Comparison of ENCODE assay signal across 8 cellular contexts in genomic region chr19:11496391-11497163, GRCh38. TPM values are rescaled to one million over a fixed set of nuclear protein-coding genes. Genes with fewer than 3 reads are reported as not detected.
DNase-seq lines count a peak whose midpoint lies in the region; ATAC-seq, FAIRE-seq and TF ChIP-seq lines count a peak whose summit lies in the region.

No MANE protein-coding gene starts in this region.

- TF ChIP-seq EP300 in K562 (IDR thresholded peaks at IDR 0.05; ENCODE audit: low read length): no peak; the same call in 1 of the 2 replicates

- ATAC-seq in K562 (peak; percentile 99), HG02885 (IDR thresholded peaks at IDR 0.05; ENCODE audit: poor library complexity, unreplicated experiment) (no peak), HG03571 (IDR thresholded peaks at IDR 0.05; ENCODE audit: unreplicated experiment) (no peak)

- H3K9me1 ChIP-seq in K562 (ENCODE audit: control insufficient read depth, insufficient read depth, low read length): no peaks in the 10 kb centered on the region
- H3K9me1 ChIP-seq in keratinocyte (ENCODE audit: control insufficient read depth, extremely low read depth, insufficient read depth, low read length): no peaks in the 10 kb centered on the region

- H3K4me3 ChIP-seq in MG63 (no peak overlapping the region), K562 (no peak overlapping the region), keratinocyte (ENCODE audit: control insufficient read depth in 2 of 3, extremely low read depth in 1 of 3, insufficient read depth in 2 of 3, low read depth in 1 of 3, low read length in 3 of 3) (no peak overlapping the region)

- H3K79me2 ChIP-seq in K562 (ENCODE audit: control insufficient read depth, insufficient read depth, low read length) (no peaks in the 10 kb centered on the region), keratinocyte (ENCODE audit: control insufficient read depth, insufficient read depth, low read length) (no peaks in the 10 kb centered on the region)

- dilution Hi-C loops in keratinocyte (cut with MboI; ENCODE audit: extremely low pct_ligation_motif_present, low sequenced_read_pairs): no loop called here

- FAIRE-seq in K562 (lab: Jason Lieb, UNC) (peak; percentile 89), keratinocyte (lab: Jason Lieb, UNC) (no peak)

- TF ChIP-seq CTCF in K562 (IDR thresholded peaks at IDR 0.05 in 2 of 3, conservative IDR thresholded peaks at IDR 0.05 in 1 of 3; ENCODE audit: insufficient read depth in 2 of 3, low read depth in 1 of 3, low read length in 3 of 3): peak; percentile 91 to 94 (median 92)
- peak; percentile 71 to 82 (median 76) for TF ChIP-seq CTCF in keratinocyte (optimal IDR thresholded peaks at IDR 0.05 in 1 of 3, IDR thresholded peaks at IDR 0.05 in 1 of 3, conservative IDR thresholded peaks at IDR 0.05 in 1 of 3; ENCODE audit: extremely low read depth in 1 of 3, insufficient read depth in 2 of 3, low read length in 3 of 3)

- H2AFZ ChIP-seq in K562 (ENCODE audit: low read depth, low read length) (no peak overlapping the region), keratinocyte (ENCODE audit: control insufficient read depth, low read length) (no peak overlapping the region)

- no peak for TF ChIP-seq POLR2A in K562 (conservative IDR thresholded peaks at IDR 0.05)

- in situ Hi-C loops in K562 (cut with MboI): loop anchor here (5.0 kb wide), 1 partner anchor 91 kb away; no protein-coding TSS in a partner anchor

- H3K9me3 ChIP-seq in MG63 (no peaks in the 10 kb centered on the region), K562 (replicated peaks; ENCODE audit: control insufficient read depth, insufficient read depth, low read depth, low read length) (no peaks in the 10 kb centered on the region), keratinocyte (ENCODE audit: control insufficient read depth, low read depth, low read length) (no peaks in the 10 kb centered on the region)

- peak; percentile 72 to 88 for TF ChIP-seq RAD21 in K562 (CRISPR knock-in tag; conservative IDR thresholded peaks at IDR 0.05 in 1 of 2, IDR thresholded peaks at IDR 0.05 in 1 of 2)

- no TSS peak for BruUV-seq in K562 (replicated peaks; lab: Mats Ljungman, UMichigan)

- H3K27me3 ChIP-seq in MG63 (no peaks in the 10 kb centered on the region), K562 (ENCODE audit: control insufficient read depth in 2 of 2, insufficient read depth in 2 of 2, low read length in 2 of 2) (no peaks in the 10 kb centered on the region), keratinocyte (ENCODE audit: control insufficient read depth, extremely low read depth, insufficient read depth, low read length) (no peaks in the 10 kb centered on the region)

- POLR2A ChIA-PET in K562 (lab: Yijun Ruan, JAX): interaction anchor here (0.6 to 1.1 kb wide), 3 partner anchors 150 to 896 kb away, joined by 3 to 4 read pairs (median 3); partner anchors contain the start of genes CCDC159 and TMEM205

- H3K4me1 ChIP-seq in K562 (replicated peaks in 1 of 2; ENCODE audit: control insufficient read depth in 2 of 2, insufficient read depth in 2 of 2, low read length in 2 of 2): peaks cover 15 to 42% of the 10 kb centered on the region in 2 experiments
- H3K4me1 ChIP-seq in keratinocyte (ENCODE audit: control insufficient read depth, extremely low read depth, insufficient read depth, low read length): peaks cover 5% of the 10 kb centered on the region

- intact Hi-C loops in K562 (cut with micrococcal nuclease): loop anchor here (1.0 to 5.0 kb wide), 3 partner anchors 41 to 91 kb away; partner anchors contain the start of gene CNN1

- peak overlapping the region in 1 of 2 experiments; percentile 63; a peak in 2 of 4 replicates for H3K9ac ChIP-seq in K562 (ENCODE audit: insufficient read depth in 1 of 2, low read depth in 2 of 2, low read length in 2 of 2)
- no peak overlapping the region for H3K9ac ChIP-seq in keratinocyte (ENCODE audit: control insufficient read depth, extremely low read depth, insufficient read depth, low read length)

- CTCF ChIA-PET in K562 (lab: Yijun Ruan, JAX; ENCODE audit: low intra/inter-chr PET ratio): interaction anchor here (0.5 to 1.6 kb wide), 4 partner anchors 14 to 91 kb away, joined by 3 to 7 read pairs (median 4); partner anchors contain the start of gene ELOF1

- H4K20me1 ChIP-seq in K562 (replicated peaks; ENCODE audit: control insufficient read depth, insufficient read depth, low read length): peaks cover 4% of the 10 kb centered on the region; the same call in 1 of the 2 replicates
- no peaks in the 10 kb centered on the region for H4K20me1 ChIP-seq in keratinocyte (ENCODE audit: control insufficient read depth, extremely low read depth, insufficient read depth, low read length)

- H3K27ac ChIP-seq in K562 (ENCODE audit: extremely low read depth, low read depth, low read length) (peak overlapping the region; percentile 39; the same call in 2 of the 3 replicates), keratinocyte (ENCODE audit: control insufficient read depth, insufficient read depth, low read length) (no peak overlapping the region)

- DNase-seq in Daoy (ENCODE audit: low read depth) (peak; percentile 93), MG63 (peak; percentile 92), UCSD-AML1 (lab: John Stamatoyannopoulos, UW; ENCODE audit: unreplicated experiment) (peak; percentile 65), K562 (ENCODE audit: extremely low read depth in 1 of 4, low spot score in 3 of 4) (peak; percentile 84 to 93 (median 88)), keratinocyte (ENCODE audit: low read depth, low spot score) (peak; percentile 44)
- DNase-seq in stimulated activated CD4-positive, alpha-beta T cell treated with anti-CD3 and anti-CD28 coated beads, Interleukin-2, amount 100 ng/mL, for 4 hours (ENCODE audit: low read depth): peak; percentile 48

- WGBS in K562 (ENCODE audit: insufficient coverage, low coverage, missing lambda C conversion rate): 29% methylated on average over 16 of the region's 17 CpGs

- H3K4me2 ChIP-seq in K562 (ENCODE audit: insufficient read depth, low read length) (peak overlapping the region; percentile 7; the same call in 1 of the 2 replicates), keratinocyte (ENCODE audit: control insufficient read depth, extremely low read depth, insufficient read depth, low read depth, low read length) (no peak overlapping the region)

- H3K36me3 ChIP-seq in MG63 (peaks cover 22% of the 10 kb centered on the region), K562 (ENCODE audit: control insufficient read depth, insufficient read depth, low read length) (peaks cover 11% of the 10 kb centered on the region; the same call in 2 of the 3 replicates), keratinocyte (ENCODE audit: control insufficient read depth in 2 of 2, extremely low read depth in 1 of 2, insufficient read depth in 2 of 2, low read length in 2 of 2) (peaks cover 2 to 5% of the 10 kb centered on the region in 2 experiments)

RNA-seq across cellular contexts. Expression of gene ZNF653, which starts 9.1 kb away (rescaled TPM):
- total RNA-seq in Daoy (2014; rRNA removed; shearing (Covaris generic)): 6.3 and 10.3 TPM in 2 replicates
- 7.4 and 12.8 TPM in 2 replicates for total RNA-seq in MG63 (2014; rRNA removed; shearing (Covaris generic); ENCODE audit: low replicate concordance)
- 12.5 and 24.0 TPM in 2 replicates for total RNA-seq in K562 (2011; cell fraction: chromatin; rRNA removed; ENCODE audit: low replicate concordance)
- 22.4 and 24.2 TPM in 2 replicates for total RNA-seq in K562 (2011; cell fraction: nucleolus; rRNA removed)
- 15.0 and 19.7 TPM in 2 replicates for total RNA-seq in K562 (2011; cell fraction: nucleoplasm; rRNA removed)
- 3.9 and 7.1 TPM in 2 replicates for total RNA-seq in K562 (2014; rRNA removed)
- 1.4 and 1.6 TPM in 2 replicates for total RNA-seq in K562 (2014; rRNA removed; fragmentation: Illumina TruSeq; extraction: Trizol)
- 2.9 and 3.8 TPM in 2 replicates for total RNA-seq in K562 (2015; rRNA removed; fragmentation: Illumina TruSeq; extraction: Trizol)
- total RNA-seq in K562 (2021): 5.6 and 8.0 TPM in 2 replicates
- polyA plus RNA-seq in K562 (2011; rRNA removed): 7.0 and 7.8 TPM in 2 replicates
- 7.3 and 15.5 TPM in 2 replicates for polyA plus RNA-seq in K562 (2011; cell fraction: cytosol; rRNA removed)
- 18.3 and 23.6 TPM in 2 replicates for polyA plus RNA-seq in K562 (2011; cell fraction: nucleus; rRNA removed)
- polyA plus RNA-seq in K562 (2012): 5.4 and 6.6 TPM in 2 replicates
- polyA plus RNA-seq in K562 (2014; fragmentation: Illumina TruSeq; extraction: Trizol): 4.2 and 5.6 TPM in 2 replicates
- polyA plus RNA-seq in K562 (2014; fragmentation: Nextera tagmentation; extraction: Ambion mirVana): not detected
- polyA plus RNA-seq in K562 (2014; rRNA removed): 5.3 and 7.3 TPM in 2 replicates
- 2.4 and 4.9 TPM in 2 replicates for polyA minus RNA-seq in K562 (2011; rRNA and poly(A)+ RNA removed)
- 3.6 and 4.3 TPM in 2 replicates for polyA minus RNA-seq in K562 (2011; cell fraction: cytosol; rRNA and poly(A)+ RNA removed)
- polyA minus RNA-seq in K562 (2011; cell fraction: nucleus; rRNA and poly(A)+ RNA removed): 4.3 and 5.6 TPM in 2 replicates
- polyA plus RNA-seq in keratinocyte: 3.7 to 5.8 TPM (median 3.8 TPM) in 3 replicates
- 2.4 TPM for polyA plus RNA-seq in keratinocyte (2011; ENCODE audit: low read depth)
- 2.6 and 3.6 TPM in 2 replicates for polyA plus RNA-seq in keratinocyte (2011; cell fraction: cytosol; rRNA removed)
- 7.2 and 13.2 TPM in 2 replicates for polyA plus RNA-seq in keratinocyte (2011; cell fraction: nucleus; rRNA removed)
- polyA plus RNA-seq in keratinocyte (2012; ENCODE audit: low replicate concordance): 3.7 and 4.8 TPM in 2 replicates
- polyA minus RNA-seq in keratinocyte: 1.4 to 3.6 TPM (median 3.1 TPM) in 3 replicates
- polyA minus RNA-seq in keratinocyte (2011; cell fraction: cytosol; rRNA and poly(A)+ RNA removed): not detected
- 0.78 and 2.6 TPM in 2 replicates for polyA minus RNA-seq in keratinocyte (2011; cell fraction: nucleus; rRNA and poly(A)+ RNA removed)

RNA-seq across cellular contexts. Expression of gene ELAVL3, which starts 15.7 kb away (rescaled TPM):
- not detected in 2 replicates for total RNA-seq in Daoy (2014; rRNA removed; shearing (Covaris generic))
- not detected in 2 replicates for total RNA-seq in MG63 (2014; rRNA removed; shearing (Covaris generic); ENCODE audit: low replicate concordance)
- total RNA-seq in K562 (2011; cell fraction: chromatin; rRNA removed; ENCODE audit: low replicate concordance): not detected in 2 replicates
- total RNA-seq in K562 (2011; cell fraction: nucleolus; rRNA removed): not detected in 2 replicates
- total RNA-seq in K562 (2011; cell fraction: nucleoplasm; rRNA removed): not detected in 2 replicates
- total RNA-seq in K562 (2014; rRNA removed) (0.16 TPM in 1 of 2 replicates, not detected in the other), K562 (2014; rRNA removed; fragmentation: Illumina TruSeq; extraction: Trizol) (not detected in 2 replicates), K562 (2015; rRNA removed; fragmentation: Illumina TruSeq; extraction: Trizol) (not detected in 2 replicates), K562 (2021) (not detected in 2 replicates)
- polyA plus RNA-seq in K562 (2011; rRNA removed) (not detected in 2 replicates), K562 (2014; fragmentation: Illumina TruSeq; extraction: Trizol) (not detected in 2 replicates), K562 (2014; fragmentation: Nextera tagmentation; extraction: Ambion mirVana) (not detected), K562 (2014; rRNA removed) (not detected in 2 replicates), keratinocyte (not detected in 3 replicates)
- polyA plus RNA-seq in K562 (2011; cell fraction: cytosol; rRNA removed): not detected in 2 replicates
- not detected in 2 replicates for polyA plus RNA-seq in K562 (2011; cell fraction: nucleus; rRNA removed)
- polyA plus RNA-seq in K562 (2012): 0.01 TPM in 1 of 2 replicates, not detected in the other
- not detected in 2 replicates for polyA minus RNA-seq in K562 (2011; rRNA and poly(A)+ RNA removed)
- polyA minus RNA-seq in K562 (2011; cell fraction: cytosol; rRNA and poly(A)+ RNA removed): not detected in 2 replicates
- not detected in 2 replicates for polyA minus RNA-seq in K562 (2011; cell fraction: nucleus; rRNA and poly(A)+ RNA removed)
- not detected for polyA plus RNA-seq in keratinocyte (2011; ENCODE audit: low read depth)
- not detected in 2 replicates for polyA plus RNA-seq in keratinocyte (2011; cell fraction: cytosol; rRNA removed)
- 0.04 TPM in 1 of 2 replicates, not detected in the other for polyA plus RNA-seq in keratinocyte (2011; cell fraction: nucleus; rRNA removed)
- not detected in 2 replicates for polyA plus RNA-seq in keratinocyte (2012; ENCODE audit: low replicate concordance)
- not detected in 3 replicates for polyA minus RNA-seq in keratinocyte
- polyA minus RNA-seq in keratinocyte (2011; cell fraction: cytosol; rRNA and poly(A)+ RNA removed): not detected
- polyA minus RNA-seq in keratinocyte (2011; cell fraction: nucleus; rRNA and poly(A)+ RNA removed): not detected in 2 replicates

RNA-seq across cellular contexts. Expression of gene ECSIT, which starts 32.4 kb away (rescaled TPM):
- total RNA-seq in Daoy (2014; rRNA removed; shearing (Covaris generic)): 66.3 and 96.0 TPM in 2 replicates
- total RNA-seq in MG63 (2014; rRNA removed; shearing (Covaris generic); ENCODE audit: low replicate concordance): 139 and 196 TPM in 2 replicates
- 34.5 and 88.3 TPM in 2 replicates for total RNA-seq in K562 (2011; cell fraction: chromatin; rRNA removed; ENCODE audit: low replicate concordance)
- total RNA-seq in K562 (2011; cell fraction: nucleolus; rRNA removed): 49.9 and 54.2 TPM in 2 replicates
- 31.5 and 36.0 TPM in 2 replicates for total RNA-seq in K562 (2011; cell fraction: nucleoplasm; rRNA removed)
- total RNA-seq in K562 (2014; rRNA removed) (82.5 and 91.8 TPM in 2 replicates), K562 (2014; rRNA removed; fragmentation: Illumina TruSeq; extraction: Trizol) (14.3 and 20.4 TPM in 2 replicates), K562 (2015; rRNA removed; fragmentation: Illumina TruSeq; extraction: Trizol) (36.5 and 40.4 TPM in 2 replicates), K562 (2021) (71.2 and 73.3 TPM in 2 replicates)
- polyA plus RNA-seq in K562 (2011; rRNA removed) (43.9 and 66.4 TPM in 2 replicates), K562 (2014; fragmentation: Illumina TruSeq; extraction: Trizol) (44.0 and 49.0 TPM in 2 replicates), K562 (2014; fragmentation: Nextera tagmentation; extraction: Ambion mirVana) (1 to 10 TPM; 1.1 to 4.2 TPM), K562 (2014; rRNA removed) (55.7 and 60.9 TPM in 2 replicates), keratinocyte (16.0 to 18.8 TPM (median 18.3 TPM) in 3 replicates)
- polyA plus RNA-seq in K562 (2011; cell fraction: cytosol; rRNA removed): 81.6 and 108 TPM in 2 replicates
- 68.9 and 81.7 TPM in 2 replicates for polyA plus RNA-seq in K562 (2011; cell fraction: nucleus; rRNA removed)
- polyA plus RNA-seq in K562 (2012): 51.8 and 53.6 TPM in 2 replicates
- 48.5 and 63.1 TPM in 2 replicates for polyA minus RNA-seq in K562 (2011; rRNA and poly(A)+ RNA removed)
- polyA minus RNA-seq in K562 (2011; cell fraction: cytosol; rRNA and poly(A)+ RNA removed): 44.3 and 60.1 TPM in 2 replicates
- polyA minus RNA-seq in K562 (2011; cell fraction: nucleus; rRNA and poly(A)+ RNA removed): 12.0 and 18.3 TPM in 2 replicates
- 19.1 TPM for polyA plus RNA-seq in keratinocyte (2011; ENCODE audit: low read depth)
- 14.2 and 18.8 TPM in 2 replicates for polyA plus RNA-seq in keratinocyte (2011; cell fraction: cytosol; rRNA removed)
- polyA plus RNA-seq in keratinocyte (2011; cell fraction: nucleus; rRNA removed): 12.8 and 18.6 TPM in 2 replicates
- 16.7 and 20.2 TPM in 2 replicates for polyA plus RNA-seq in keratinocyte (2012; ENCODE audit: low replicate concordance)
- 20.1 to 35.4 TPM (median 26.3 TPM) in 3 replicates for polyA minus RNA-seq in keratinocyte
- 40.9 TPM for polyA minus RNA-seq in keratinocyte (2011; cell fraction: cytosol; rRNA and poly(A)+ RNA removed)
- polyA minus RNA-seq in keratinocyte (2011; cell fraction: nucleus; rRNA and poly(A)+ RNA removed): 3.8 and 6.9 TPM in 2 replicates

RNA-seq across cellular contexts. Expression of gene CNN1, which starts 42.1 kb away (rescaled TPM):
- 7.2 and 9.3 TPM in 2 replicates for total RNA-seq in Daoy (2014; rRNA removed; shearing (Covaris generic))
- 0.46 TPM in 1 of 2 replicates, not detected in the other for total RNA-seq in MG63 (2014; rRNA removed; shearing (Covaris generic); ENCODE audit: low replicate concordance)
- total RNA-seq in K562 (2011; cell fraction: chromatin; rRNA removed; ENCODE audit: low replicate concordance): 1.7 and 4.4 TPM in 2 replicates
- 1.6 and 3.8 TPM in 2 replicates for total RNA-seq in K562 (2011; cell fraction: nucleolus; rRNA removed)
- total RNA-seq in K562 (2011; cell fraction: nucleoplasm; rRNA removed): 3.5 and 5.3 TPM in 2 replicates
- total RNA-seq in K562 (2014; rRNA removed): 9.1 and 10.1 TPM in 2 replicates
- total RNA-seq in K562 (2014; rRNA removed; fragmentation: Illumina TruSeq; extraction: Trizol): 3.7 and 4.9 TPM in 2 replicates
- 3.4 and 3.5 TPM in 2 replicates for total RNA-seq in K562 (2015; rRNA removed; fragmentation: Illumina TruSeq; extraction: Trizol)
- total RNA-seq in K562 (2021): 5.8 and 6.1 TPM in 2 replicates
- 8.4 and 10.6 TPM in 2 replicates for polyA plus RNA-seq in K562 (2011; rRNA removed)
- polyA plus RNA-seq in K562 (2011; cell fraction: cytosol; rRNA removed): 15.3 and 31.5 TPM in 2 replicates
- polyA plus RNA-seq in K562 (2011; cell fraction: nucleus; rRNA removed): 5.2 and 8.0 TPM in 2 replicates
- 4.4 and 6.5 TPM in 2 replicates for polyA plus RNA-seq in K562 (2012)
- 5.2 and 6.9 TPM in 2 replicates for polyA plus RNA-seq in K562 (2014; fragmentation: Illumina TruSeq; extraction: Trizol)
- polyA plus RNA-seq in K562 (2014; fragmentation: Nextera tagmentation; extraction: Ambion mirVana): under 1 TPM; 0.23 to 0.32 TPM
- 5.7 and 7.0 TPM in 2 replicates for polyA plus RNA-seq in K562 (2014; rRNA removed)
- 12.1 and 16.9 TPM in 2 replicates for polyA minus RNA-seq in K562 (2011; rRNA and poly(A)+ RNA removed)
- 5.6 and 8.2 TPM in 2 replicates for polyA minus RNA-seq in K562 (2011; cell fraction: cytosol; rRNA and poly(A)+ RNA removed)
- polyA minus RNA-seq in K562 (2011; cell fraction: nucleus; rRNA and poly(A)+ RNA removed): 1.2 and 2.8 TPM in 2 replicates
- polyA plus RNA-seq in keratinocyte: 0.16 TPM in 1 of 3 replicates, not detected in the others
- polyA plus RNA-seq in keratinocyte (2011; ENCODE audit: low read depth): not detected
- 0.08 and 0.24 TPM in 2 replicates for polyA plus RNA-seq in keratinocyte (2011; cell fraction: cytosol; rRNA removed)
- not detected in 2 replicates for polyA plus RNA-seq in keratinocyte (2011; cell fraction: nucleus; rRNA removed)
- not detected in 2 replicates for polyA plus RNA-seq in keratinocyte (2012; ENCODE audit: low replicate concordance)
- polyA minus RNA-seq in keratinocyte: not detected in 3 replicates
- polyA minus RNA-seq in keratinocyte (2011; cell fraction: cytosol; rRNA and poly(A)+ RNA removed): not detected
- not detected in 2 replicates for polyA minus RNA-seq in keratinocyte (2011; cell fraction: nucleus; rRNA and poly(A)+ RNA removed)
